Comparison of ENCODE assay signal across 1 cellular context in genomic region chr14:101763941-101764709, GRCh38.
TF ChIP-seq lines count a peak whose summit lies in the region.

No MANE protein-coding gene starts in this region.

TF ChIP-seq in K562, 482 proteins besides CTCF, POLR2A, EP300 and RAD21:
- TF ChIP-seq, protein P1, sequence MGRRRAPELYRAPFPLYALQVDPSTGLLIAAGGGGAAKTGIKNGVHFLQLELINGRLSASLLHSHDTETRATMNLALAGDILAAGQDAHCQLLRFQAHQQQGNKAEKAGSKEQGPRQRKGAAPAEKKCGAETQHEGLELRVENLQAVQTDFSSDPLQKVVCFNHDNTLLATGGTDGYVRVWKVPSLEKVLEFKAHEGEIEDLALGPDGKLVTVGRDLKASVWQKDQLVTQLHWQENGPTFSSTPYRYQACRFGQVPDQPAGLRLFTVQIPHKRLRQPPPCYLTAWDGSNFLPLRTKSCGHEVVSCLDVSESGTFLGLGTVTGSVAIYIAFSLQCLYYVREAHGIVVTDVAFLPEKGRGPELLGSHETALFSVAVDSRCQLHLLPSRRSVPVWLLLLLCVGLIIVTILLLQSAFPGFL (CRISPR knock-in tag; IDR thresholded peaks at IDR 0.05) = no peak
- TF ChIP-seq, protein P2, sequence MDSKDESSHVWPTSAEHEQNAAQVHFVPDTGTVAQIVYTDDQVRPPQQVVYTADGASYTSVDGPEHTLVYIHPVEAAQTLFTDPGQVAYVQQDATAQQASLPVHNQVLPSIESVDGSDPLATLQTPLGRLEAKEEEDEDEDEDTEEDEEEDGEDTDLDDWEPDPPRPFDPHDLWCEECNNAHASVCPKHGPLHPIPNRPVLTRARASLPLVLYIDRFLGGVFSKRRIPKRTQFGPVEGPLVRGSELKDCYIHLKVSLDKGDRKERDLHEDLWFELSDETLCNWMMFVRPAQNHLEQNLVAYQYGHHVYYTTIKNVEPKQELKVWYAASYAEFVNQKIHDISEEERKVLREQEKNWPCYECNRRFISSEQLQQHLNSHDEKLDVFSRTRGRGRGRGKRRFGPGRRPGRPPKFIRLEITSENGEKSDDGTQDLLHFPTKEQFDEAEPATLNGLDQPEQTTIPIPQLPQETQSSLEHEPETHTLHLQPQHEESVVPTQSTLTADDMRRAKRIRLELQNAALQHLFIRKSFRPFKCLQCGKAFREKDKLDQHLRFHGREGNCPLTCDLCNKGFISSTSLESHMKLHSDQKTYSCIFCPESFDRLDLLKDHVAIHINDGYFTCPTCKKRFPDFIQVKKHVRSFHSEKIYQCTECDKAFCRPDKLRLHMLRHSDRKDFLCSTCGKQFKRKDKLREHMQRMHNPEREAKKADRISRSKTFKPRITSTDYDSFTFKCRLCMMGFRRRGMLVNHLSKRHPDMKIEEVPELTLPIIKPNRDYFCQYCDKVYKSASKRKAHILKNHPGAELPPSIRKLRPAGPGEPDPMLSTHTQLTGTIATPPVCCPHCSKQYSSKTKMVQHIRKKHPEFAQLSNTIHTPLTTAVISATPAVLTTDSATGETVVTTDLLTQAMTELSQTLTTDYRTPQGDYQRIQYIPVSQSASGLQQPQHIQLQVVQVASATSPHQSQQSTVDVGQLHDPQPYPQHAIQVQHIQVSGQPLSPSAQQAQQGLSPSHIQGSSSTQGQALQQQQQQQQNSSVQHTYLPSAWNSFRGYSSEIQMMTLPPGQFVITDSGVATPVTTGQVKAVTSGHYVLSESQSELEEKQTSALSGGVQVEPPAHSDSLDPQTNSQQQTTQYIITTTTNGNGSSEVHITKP (IDR thresholded peaks at IDR 0.05; ENCODE audit: partially characterized antibody) = peak; percentile 92
- TF ChIP-seq C11orf30 (IDR thresholded peaks at IDR 0.05; ENCODE audit: low read depth) (peak; percentile 85), ZNF316 (IDR thresholded peaks at IDR 0.05) (peak; percentile 91), JUND (IDR thresholded peaks at IDR 0.05; ENCODE audit: borderline replicate concordance, low read depth, low read length) (no peak), JUND (tag; IDR thresholded peaks at IDR 0.05; ENCODE audit: borderline replicate concordance, low read depth, low read length) (peak; percentile 13; the same call in 1 of the 3 replicates), MAFK (IDR thresholded peaks at IDR 0.05; ENCODE audit: low read length) (peak; percentile 41; the same call in 1 of the 2 replicates), ATF1 (CRISPR knock-in tag; IDR thresholded peaks at IDR 0.05) (no peak), ATF1 (tag; IDR thresholded peaks at IDR 0.05) (peak; percentile 21; the same call in 1 of the 2 replicates), NFE2 (IDR thresholded peaks at IDR 0.05; ENCODE audit: low read depth) (peak; percentile 70), HINFP (tag; conservative IDR thresholded peaks at IDR 0.05; ENCODE audit: low read depth) (no peak), MAFF (IDR thresholded peaks at IDR 0.05; ENCODE audit: low read length) (0 out of 2 replicates have a peak, but pooled peaks have one; percentile 15), ZNF764 (CRISPR knock-in tag; IDR thresholded peaks at IDR 0.05; ENCODE audit: low read depth) (no peak), PML (IDR thresholded peaks at IDR 0.05; ENCODE audit: low read length) (peak; percentile 18; the same call in 1 of the 2 replicates), MAFG (tag; conservative IDR thresholded peaks at IDR 0.05) (0 out of 2 replicates have a peak, but pooled peaks have one; percentile 41), THRAP3 (IDR thresholded peaks at IDR 0.05; ENCODE audit: borderline replicate concordance) (0 out of 2 replicates have a peak, but pooled peaks have one; percentile 49)
- TF ChIP-seq, protein P3, sequence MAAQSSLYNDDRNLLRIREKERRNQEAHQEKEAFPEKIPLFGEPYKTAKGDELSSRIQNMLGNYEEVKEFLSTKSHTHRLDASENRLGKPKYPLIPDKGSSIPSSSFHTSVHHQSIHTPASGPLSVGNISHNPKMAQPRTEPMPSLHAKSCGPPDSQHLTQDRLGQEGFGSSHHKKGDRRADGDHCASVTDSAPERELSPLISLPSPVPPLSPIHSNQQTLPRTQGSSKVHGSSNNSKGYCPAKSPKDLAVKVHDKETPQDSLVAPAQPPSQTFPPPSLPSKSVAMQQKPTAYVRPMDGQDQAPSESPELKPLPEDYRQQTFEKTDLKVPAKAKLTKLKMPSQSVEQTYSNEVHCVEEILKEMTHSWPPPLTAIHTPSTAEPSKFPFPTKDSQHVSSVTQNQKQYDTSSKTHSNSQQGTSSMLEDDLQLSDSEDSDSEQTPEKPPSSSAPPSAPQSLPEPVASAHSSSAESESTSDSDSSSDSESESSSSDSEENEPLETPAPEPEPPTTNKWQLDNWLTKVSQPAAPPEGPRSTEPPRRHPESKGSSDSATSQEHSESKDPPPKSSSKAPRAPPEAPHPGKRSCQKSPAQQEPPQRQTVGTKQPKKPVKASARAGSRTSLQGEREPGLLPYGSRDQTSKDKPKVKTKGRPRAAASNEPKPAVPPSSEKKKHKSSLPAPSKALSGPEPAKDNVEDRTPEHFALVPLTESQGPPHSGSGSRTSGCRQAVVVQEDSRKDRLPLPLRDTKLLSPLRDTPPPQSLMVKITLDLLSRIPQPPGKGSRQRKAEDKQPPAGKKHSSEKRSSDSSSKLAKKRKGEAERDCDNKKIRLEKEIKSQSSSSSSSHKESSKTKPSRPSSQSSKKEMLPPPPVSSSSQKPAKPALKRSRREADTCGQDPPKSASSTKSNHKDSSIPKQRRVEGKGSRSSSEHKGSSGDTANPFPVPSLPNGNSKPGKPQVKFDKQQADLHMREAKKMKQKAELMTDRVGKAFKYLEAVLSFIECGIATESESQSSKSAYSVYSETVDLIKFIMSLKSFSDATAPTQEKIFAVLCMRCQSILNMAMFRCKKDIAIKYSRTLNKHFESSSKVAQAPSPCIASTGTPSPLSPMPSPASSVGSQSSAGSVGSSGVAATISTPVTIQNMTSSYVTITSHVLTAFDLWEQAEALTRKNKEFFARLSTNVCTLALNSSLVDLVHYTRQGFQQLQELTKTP (IDR thresholded peaks at IDR 0.05; ENCODE audit: low read depth in 1 of 2, partially characterized antibody in 2 of 2) = peak in 1 of 2 experiments; percentile 50
- TF ChIP-seq, protein P4, sequence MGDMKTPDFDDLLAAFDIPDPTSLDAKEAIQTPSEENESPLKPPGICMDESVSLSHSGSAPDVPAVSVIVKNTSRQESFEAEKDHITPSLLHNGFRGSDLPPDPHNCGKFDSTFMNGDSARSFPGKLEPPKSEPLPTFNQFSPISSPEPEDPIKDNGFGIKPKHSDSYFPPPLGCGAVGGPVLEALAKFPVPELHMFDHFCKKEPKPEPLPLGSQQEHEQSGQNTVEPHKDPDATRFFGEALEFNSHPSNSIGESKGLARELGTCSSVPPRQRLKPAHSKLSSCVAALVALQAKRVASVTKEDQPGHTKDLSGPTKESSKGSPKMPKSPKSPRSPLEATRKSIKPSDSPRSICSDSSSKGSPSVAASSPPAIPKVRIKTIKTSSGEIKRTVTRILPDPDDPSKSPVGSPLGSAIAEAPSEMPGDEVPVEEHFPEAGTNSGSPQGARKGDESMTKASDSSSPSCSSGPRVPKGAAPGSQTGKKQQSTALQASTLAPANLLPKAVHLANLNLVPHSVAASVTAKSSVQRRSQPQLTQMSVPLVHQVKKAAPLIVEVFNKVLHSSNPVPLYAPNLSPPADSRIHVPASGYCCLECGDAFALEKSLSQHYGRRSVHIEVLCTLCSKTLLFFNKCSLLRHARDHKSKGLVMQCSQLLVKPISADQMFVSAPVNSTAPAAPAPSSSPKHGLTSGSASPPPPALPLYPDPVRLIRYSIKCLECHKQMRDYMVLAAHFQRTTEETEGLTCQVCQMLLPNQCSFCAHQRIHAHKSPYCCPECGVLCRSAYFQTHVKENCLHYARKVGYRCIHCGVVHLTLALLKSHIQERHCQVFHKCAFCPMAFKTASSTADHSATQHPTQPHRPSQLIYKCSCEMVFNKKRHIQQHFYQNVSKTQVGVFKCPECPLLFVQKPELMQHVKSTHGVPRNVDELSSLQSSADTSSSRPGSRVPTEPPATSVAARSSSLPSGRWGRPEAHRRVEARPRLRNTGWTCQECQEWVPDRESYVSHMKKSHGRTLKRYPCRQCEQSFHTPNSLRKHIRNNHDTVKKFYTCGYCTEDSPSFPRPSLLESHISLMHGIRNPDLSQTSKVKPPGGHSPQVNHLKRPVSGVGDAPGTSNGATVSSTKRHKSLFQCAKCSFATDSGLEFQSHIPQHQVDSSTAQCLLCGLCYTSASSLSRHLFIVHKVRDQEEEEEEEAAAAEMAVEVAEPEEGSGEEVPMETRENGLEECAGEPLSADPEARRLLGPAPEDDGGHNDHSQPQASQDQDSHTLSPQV (IDR thresholded peaks at IDR 0.05) = 0 out of 2 replicates have a peak, but pooled peaks have one; percentile 35
